In the genomic region with DNA sequence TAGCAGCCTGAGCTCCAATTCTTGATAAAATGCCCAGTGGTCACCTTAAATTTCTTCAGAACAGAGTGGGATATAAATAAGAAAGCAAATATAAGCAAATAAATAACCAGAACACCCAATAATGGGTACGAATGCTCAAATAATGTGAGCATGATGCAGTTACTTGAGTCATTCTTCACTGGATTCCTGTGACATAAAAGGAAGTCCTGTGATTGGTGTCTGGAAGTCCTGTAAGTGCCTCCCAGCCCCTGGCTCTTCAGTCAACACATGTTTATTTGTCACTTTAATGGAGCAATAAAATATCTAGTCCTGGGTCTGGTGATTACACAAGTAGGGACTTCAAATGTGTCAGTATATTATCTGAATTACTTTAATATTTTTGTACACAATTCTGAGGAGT, we compare ENCODE assay signal across 14 cellular contexts. TPM values are rescaled to one million over a fixed set of nuclear protein-coding genes. Genes with fewer than 3 reads are reported as not detected.
DNase-seq lines count a peak whose midpoint lies in the region; ATAC-seq and TF ChIP-seq lines count a peak whose summit lies in the region.
"Had no signal": no experiment of that assay in that cellular context is flagged by ENCODE, and none has a peak within 500 bp of the region (broad histone marks: within the 10 kb centered on the region; RNA-seq: fewer than 3 reads in every experiment).

No MANE protein-coding gene starts in this region.

- H3K9me3 ChIP-seq in A673 (ENCODE audit: low read depth, low read length, poor library complexity, severe bottlenecking) (no peaks in the 10 kb centered on the region), mesodermal cell (ENCODE audit: control insufficient read depth, low read length) (no peaks in the 10 kb centered on the region), gastrocnemius medialis (no peaks in the 10 kb centered on the region)
- H3K9me3 ChIP-seq: esophagus squamous epithelium had no signal

- H3K9me3 Mint-ChIP-seq in HFFc6 (no peaks in the 10 kb centered on the region), chondrocyte (ENCODE audit: low read depth) (no peaks in the 10 kb centered on the region)
- H3K9me3 Mint-ChIP-seq: activated naive CD8-positive, alpha-beta T cell treated with anti-CD3 and anti-CD28 coated beads, Interleukin-2, amount 10 ng/mL, durations not matched to agents 7 days and 5 days; memory B cell had no signal

- intact Hi-C loops in A673 (cut with micrococcal nuclease; ENCODE audit: unreplicated experiment): loop anchor here (5.0 kb wide), 1 partner anchor 269 kb away; no protein-coding TSS in a partner anchor
- intact Hi-C loops in gastrocnemius medialis (cut with DNase I; ENCODE audit: low total_unique reads): no loop called here

- H3K27me3 Mint-ChIP-seq in HFFc6 (ENCODE audit: insufficient read depth) (no peaks in the 10 kb centered on the region), chondrocyte (ENCODE audit: low read depth) (no peaks in the 10 kb centered on the region)

- CTCF ChIA-PET in A673 (lab: Charles Lee): no interaction called here

- in situ Hi-C loops in gastrocnemius medialis (cut with MboI; ENCODE audit: low sequenced_read_pairs in 4 of 4): no loop called here

- no peak for ATAC-seq in GM18858 (IDR thresholded peaks at IDR 0.05; ENCODE audit: unreplicated experiment)
- no peak for ATAC-seq in gastrocnemius medialis
- ATAC-seq: activated CD8-positive, alpha-beta T cell treated with anti-CD3 and anti-CD28 coated beads, Interleukin-2, amount 10 ng/mL, durations not matched to agents 7 days and 5 days had no signal

- BruUV-seq in A673 (replicated peaks; lab: Mats Ljungman, UMichigan): no TSS peak

- POLR2A ChIA-PET in A673 (lab: Charles Lee; ENCODE audit: low non-redundant PET): no interaction called here

- TF ChIP-seq CTCF in A673 (conservative IDR thresholded peaks at IDR 0.05; ENCODE audit: low read depth, low read length): no peak
- no peak for TF ChIP-seq CTCF in HFFc6 (IDR thresholded peaks at IDR 0.05)
- no peak for TF ChIP-seq CTCF in chondrocyte (IDR thresholded peaks at IDR 0.05)
- TF ChIP-seq CTCF in gastrocnemius medialis (IDR thresholded peaks at IDR 0.05 in 4 of 5, conservative IDR thresholded peaks at IDR 0.05 in 1 of 5): no peak

- H3K36me3 Mint-ChIP-seq in HFFc6 (ENCODE audit: low read depth) (no peaks in the 10 kb centered on the region), chondrocyte (ENCODE audit: low read depth) (no peaks in the 10 kb centered on the region)
- H3K36me3 Mint-ChIP-seq: activated naive CD8-positive, alpha-beta T cell treated with anti-CD3 and anti-CD28 coated beads, Interleukin-2, amount 10 ng/mL, durations not matched to agents 7 days and 5 days; memory B cell had no signal

- H3K4me3 Mint-ChIP-seq in HFFc6 (peak overlapping the region; percentile 58), chondrocyte (ENCODE audit: unreplicated experiment) (no peak overlapping the region)
- H3K4me3 Mint-ChIP-seq: activated CD8-positive, alpha-beta T cell treated with anti-CD3 and anti-CD28 coated beads, Interleukin-2, amount 10 ng/mL, durations not matched to agents 7 days and 5 days; activated naive CD8-positive, alpha-beta T cell treated with anti-CD3 and anti-CD28 coated beads, Interleukin-2, amount 10 ng/mL, durations not matched to agents 7 days and 5 days; IgD-negative memory B cell; memory B cell had no signal

- H3K27ac ChIP-seq in A673 (ENCODE audit: low read depth, low read length, poor library complexity, severe bottlenecking) (peak overlapping the region; percentile 74), mesodermal cell (ENCODE audit: low read depth, low read length, severe bottlenecking) (peak overlapping the region; percentile 97), gastrocnemius medialis (no peak overlapping the region)

- peak overlapping the region; percentile 84 for H3K27ac Mint-ChIP-seq in HFFc6
- peak overlapping the region; percentile 96 for H3K27ac Mint-ChIP-seq in chondrocyte (ENCODE audit: unreplicated experiment)
- H3K27ac Mint-ChIP-seq: activated CD8-positive, alpha-beta T cell treated with anti-CD3 and anti-CD28 coated beads, Interleukin-2, amount 10 ng/mL, durations not matched to agents 7 days and 5 days; activated naive CD8-positive, alpha-beta T cell treated with anti-CD3 and anti-CD28 coated beads, Interleukin-2, amount 10 ng/mL, durations not matched to agents 7 days and 5 days; IgD-negative memory B cell; memory B cell had no signal

- H3K4me1 Mint-ChIP-seq in HFFc6 (ENCODE audit: low read depth) (peaks cover 63% of the 10 kb centered on the region), chondrocyte (ENCODE audit: low read depth) (peaks cover 63% of the 10 kb centered on the region)
- H3K4me1 Mint-ChIP-seq: activated naive CD8-positive, alpha-beta T cell treated with anti-CD3 and anti-CD28 coated beads, Interleukin-2, amount 10 ng/mL, durations not matched to agents 7 days and 5 days; IgD-negative memory B cell; memory B cell had no signal

- TF ChIP-seq POLR2A in gastrocnemius medialis (IDR thresholded peaks at IDR 0.05): no peak

- WGBS in mesodermal cell (ENCODE audit: insufficient coverage in 2 of 2), 2 experiments: 100% methylated on average over 1 of the region's 1 CpG; no CpG with 5 or more reads in 1 of the 2 experiments

- no peaks in the 10 kb centered on the region for H3K27me3 ChIP-seq in A673 (replicated peaks; ENCODE audit: insufficient read depth, low read depth, low read length, poor library complexity)
- H3K27me3 ChIP-seq in gastrocnemius medialis: no peaks in the 10 kb centered on the region
- H3K27me3 ChIP-seq: esophagus squamous epithelium had no signal

- H3K4me1 ChIP-seq in A673 (ENCODE audit: insufficient read depth, low read length, poor library complexity, severe bottlenecking) (peaks cover 34% of the 10 kb centered on the region), mesodermal cell (ENCODE audit: control insufficient read depth, insufficient read depth, low read length, poor library complexity, severe bottlenecking) (peaks cover 60% of the 10 kb centered on the region), gastrocnemius medialis (peaks cover 0 to 18% of the 10 kb centered on the region in 2 donors)

- H3K36me3 ChIP-seq in A673 (ENCODE audit: insufficient read depth, low read length, poor library complexity, severe bottlenecking): no peaks in the 10 kb centered on the region
- H3K36me3 ChIP-seq in mesodermal cell (ENCODE audit: control insufficient read depth, insufficient read depth, low read length): no peaks in the 10 kb centered on the region
- no peaks in the 10 kb centered on the region for H3K36me3 ChIP-seq in gastrocnemius medialis
- H3K36me3 ChIP-seq: esophagus squamous epithelium had no signal

- H3K4me3 ChIP-seq in A673 (ENCODE audit: low read depth, low read length, poor library complexity, severe bottlenecking): no peak overlapping the region
- no peak overlapping the region for H3K4me3 ChIP-seq in mesodermal cell (ENCODE audit: extremely low read depth, insufficient read depth, low read length, poor library complexity, severe bottlenecking)
- H3K4me3 ChIP-seq in gastrocnemius medialis: no peak overlapping the region
- H3K4me3 ChIP-seq: esophagus squamous epithelium, skin epidermis had no signal

- DNase-seq in A673 (ENCODE audit: low spot score) (peak; percentile 43), HFFc6 (peak; percentile 75), chondrocyte (ENCODE audit: low spot score) (no peak), HuH-7 (ENCODE audit: low spot score) (no peak), NCI-H1930 (lab: John Stamatoyannopoulos, UW) (no peak), gastrocnemius medialis (no peak)
- DNase-seq: activated CD8-positive, alpha-beta T cell treated with anti-CD3 and anti-CD28 coated beads, Interleukin-2, amount 10 ng/mL, durations not matched to agents 7 days and 5 days; activated naive CD8-positive, alpha-beta T cell treated with anti-CD3 and anti-CD28 coated beads, Interleukin-2, amount 10 ng/mL, durations not matched to agents 7 days and 5 days; esophagus squamous epithelium had no signal

RNA-seq across cellular contexts. Expression of a gene that starts 30.4 kb away (rescaled TPM):
- total RNA-seq in A673 (2021): not detected in 2 replicates
- not detected for total RNA-seq in HFFc6 (2021; fragmentation: NEBNext Ultra II Directional; extraction: Animal tissue kit (Norgen Biotek cat#: 25700))
- not detected in 3 replicates for total RNA-seq in chondrocyte
- not detected for polyA plus RNA-seq in mesodermal cell (2013, experiment 1 of 2)
- polyA plus RNA-seq in mesodermal cell (2013, experiment 2 of 2): not detected
- not detected for total RNA-seq in gastrocnemius medialis
- total RNA-seq: activated CD8-positive, alpha-beta T cell treated with anti-CD3 and anti-CD28 coated beads, Interleukin-2, amount 10 ng/mL, durations not matched to agents 7 days and 5 days; activated naive CD8-positive, alpha-beta T cell treated with anti-CD3 and anti-CD28 coated beads, Interleukin-2, amount 10 ng/mL, durations not matched to agents 7 days and 5 days; esophagus squamous epithelium had no signal
- polyA plus RNA-seq: IgD-negative memory B cell had no signal

Comparison
In these comparisons a context has a peak if more than half of its experiments do, and no peak if none do; other contexts are left out.
1. DNase-seq: peak in A673 (single experiment) and HFFc6 (single experiment); none in chondrocyte (single experiment), HuH-7 (single experiment), NCI-H1930 (0 of 2) and gastrocnemius medialis (0 of 2).
2. H3K27ac ChIP-seq: peak in A673 (single experiment) and mesodermal cell (single experiment); none in gastrocnemius medialis (0 of 4).